Comparison of ENCODE assay signal across 11 cellular contexts in genomic region chr16:89994389-89994720, GRCh38. TPM values are rescaled to one million over a fixed set of nuclear protein-coding genes. Genes with fewer than 3 reads are reported as not detected.
DNase-seq lines count a peak whose midpoint lies in the region; ATAC-seq, FAIRE-seq and TF ChIP-seq lines count a peak whose summit lies in the region.
"Had no signal": no experiment of that assay in that cellular context is flagged by ENCODE, and none has a peak within 500 bp of the region (broad histone marks: within the 10 kb centered on the region; RNA-seq: fewer than 3 reads in every experiment).

No MANE protein-coding gene starts in this region.

- H3K27ac ChIP-seq in astrocyte (ENCODE audit: low read depth, low read length) (peak overlapping the region; percentile 74), layer of hippocampus (ENCODE audit: low read depth, low read length) (peak overlapping the region; percentile 42), suprapubic skin (peak overlapping the region; percentile 75)

- H3K27ac Mint-ChIP-seq in activated CD4-positive, alpha-beta T cell treated with anti-CD3 and anti-CD28 coated beads, Interleukin-2, amount 10 ng/mL, durations not matched to agents 24 days and 14 days: peak overlapping the region; percentile 88
- peak overlapping the region; percentile 97 for H3K27ac Mint-ChIP-seq in astrocyte (ENCODE audit: unreplicated experiment)

- peaks cover 8% of the 10 kb centered on the region for H3K27me3 Mint-ChIP-seq in activated CD4-positive, alpha-beta T cell treated with anti-CD3 and anti-CD28 coated beads, Interleukin-2, amount 10 ng/mL, durations not matched to agents 24 days and 14 days
- H3K27me3 Mint-ChIP-seq in astrocyte (ENCODE audit: low read depth, unreplicated experiment): no peaks in the 10 kb centered on the region

- TF ChIP-seq CTCF in astrocyte (IDR thresholded peaks at IDR 0.05; ENCODE audit: insufficient read depth, low read depth, low read length): no peak
- TF ChIP-seq CTCF in suprapubic skin (IDR thresholded peaks at IDR 0.05): no peak

- H3K9me3 Mint-ChIP-seq in activated CD4-positive, alpha-beta T cell treated with anti-CD3 and anti-CD28 coated beads, Interleukin-2, amount 10 ng/mL, durations not matched to agents 24 days and 14 days: peaks cover 22% of the 10 kb centered on the region
- peaks cover 32% of the 10 kb centered on the region for H3K9me3 Mint-ChIP-seq in astrocyte (ENCODE audit: unreplicated experiment)

- H4K20me1 ChIP-seq in astrocyte (ENCODE audit: insufficient read depth, low read length): peaks cover 34% of the 10 kb centered on the region

- intact Hi-C loops in activated CD4-positive, alpha-beta T cell treated with anti-CD3 and anti-CD28 coated beads, Interleukin-2, amount 10 ng/mL, durations not matched to agents 24 days and 14 days (cut with micrococcal nuclease): no loop called here

- no peak overlapping the region for H3K4me2 ChIP-seq in astrocyte (ENCODE audit: low read length)

- H3K27me3 ChIP-seq in astrocyte (ENCODE audit: insufficient read depth, low read length) (no peaks in the 10 kb centered on the region), layer of hippocampus (ENCODE audit: control insufficient read depth, insufficient read depth, low read length) (no peaks in the 10 kb centered on the region), suprapubic skin (no peaks in the 10 kb centered on the region)

- DNase-seq in activated CD4-positive, alpha-beta T cell treated with anti-CD3 and anti-CD28 coated beads, Interleukin-2, amount 10 ng/mL, durations not matched to agents 24 days and 14 days: no peak
- no peak for DNase-seq in activated CD4-positive, alpha-beta T cell treated with anti-CD3 and anti-CD28 coated beads, Interleukin-2, amount 50 U/mL, for 4 hours
- DNase-seq in astrocyte (ENCODE audit: low read depth): no peak
- DNase-seq in suprapubic skin (ENCODE audit: low spot score in 2 of 2): no peak
- no peak for DNase-seq in NCI-H510A (lab: John Stamatoyannopoulos, UW)
- DNase-seq: AML-193; central memory CD4-positive, alpha-beta T cell; NCI-H1048 had no signal

- H3K9ac ChIP-seq in astrocyte (ENCODE audit: low read length): peak overlapping the region; percentile 7

- H3K4me1 ChIP-seq in astrocyte (ENCODE audit: insufficient read depth, low read length): no peaks in the 10 kb centered on the region
- H3K4me1 ChIP-seq in suprapubic skin: no peaks in the 10 kb centered on the region

- no peak overlapping the region for H3K4me3 Mint-ChIP-seq in activated CD4-positive, alpha-beta T cell treated with anti-CD3 and anti-CD28 coated beads, Interleukin-2, amount 10 ng/mL, durations not matched to agents 24 days and 14 days
- H3K4me3 Mint-ChIP-seq in astrocyte (ENCODE audit: unreplicated experiment): no peak overlapping the region

- H3K36me3 Mint-ChIP-seq in activated CD4-positive, alpha-beta T cell treated with anti-CD3 and anti-CD28 coated beads, Interleukin-2, amount 10 ng/mL, durations not matched to agents 24 days and 14 days (ENCODE audit: low read depth): peaks cover 74% of the 10 kb centered on the region
- H3K36me3 Mint-ChIP-seq in astrocyte (ENCODE audit: low read depth, unreplicated experiment): peaks cover 50% of the 10 kb centered on the region

- no peak for FAIRE-seq in astrocyte (lab: Jason Lieb, UNC)

- TF ChIP-seq EP300 in suprapubic skin (IDR thresholded peaks at IDR 0.05): no peak

- TF ChIP-seq POLR2A in suprapubic skin (IDR thresholded peaks at IDR 0.05): no peak

- H3K36me3 ChIP-seq in astrocyte (ENCODE audit: insufficient read depth, low read length) (peaks cover 21% of the 10 kb centered on the region), suprapubic skin (peaks cover 48% of the 10 kb centered on the region)

- no peak overlapping the region for H2AFZ ChIP-seq in astrocyte (ENCODE audit: low read depth, low read length)

- H3K79me2 ChIP-seq in astrocyte (ENCODE audit: insufficient read depth, low read length): peaks cover 3% of the 10 kb centered on the region

- H3K4me3 ChIP-seq in astrocyte (ENCODE audit: insufficient read depth, low read depth, low read length): no peak overlapping the region
- H3K4me3 ChIP-seq in suprapubic skin: no peak overlapping the region

- ATAC-seq in HG03175 (IDR thresholded peaks at IDR 0.05; ENCODE audit: unreplicated experiment) (no peak), HG02884 (IDR thresholded peaks at IDR 0.05; ENCODE audit: unreplicated experiment) (no peak)

- peaks cover 14% of the 10 kb centered on the region for H3K4me1 Mint-ChIP-seq in activated CD4-positive, alpha-beta T cell treated with anti-CD3 and anti-CD28 coated beads, Interleukin-2, amount 10 ng/mL, durations not matched to agents 24 days and 14 days
- peaks cover 4% of the 10 kb centered on the region for H3K4me1 Mint-ChIP-seq in astrocyte (ENCODE audit: low read depth, unreplicated experiment)

- H3K9me3 ChIP-seq in astrocyte (ENCODE audit: insufficient read depth, low read depth, low read length): peaks cover 29% of the 10 kb centered on the region
- H3K9me3 ChIP-seq in suprapubic skin: no peaks in the 10 kb centered on the region

- WGBS in suprapubic skin: 89% methylated on average over 7 of the region's 7 CpGs

RNA-seq across cellular contexts. Expression of gene DBNDD1, which starts 24.9 kb away (rescaled TPM):
- 0.38 TPM in 1 of 2 replicates, not detected in the other for total RNA-seq in activated CD4-positive, alpha-beta T cell treated with anti-CD3 and anti-CD28 coated beads, Interleukin-2, amount 10 ng/mL, durations not matched to agents 24 days and 14 days
- total RNA-seq in astrocyte (18.1 and 24.0 TPM in 2 replicates), suprapubic skin (1 to 10 TPM; 1.2 to 7.5 (median 4.5) TPM)

RNA-seq across cellular contexts. Expression of gene DEF8, which starts 45.8 kb away (rescaled TPM):
- total RNA-seq in activated CD4-positive, alpha-beta T cell treated with anti-CD3 and anti-CD28 coated beads, Interleukin-2, amount 10 ng/mL, durations not matched to agents 24 days and 14 days: 39.0 and 42.2 TPM in 2 replicates
- 70.7 and 78.8 TPM in 2 replicates for total RNA-seq in astrocyte
- 100 to 1,000 TPM in 2 of 4 donors, 10 to 100 TPM in 2; 89.3 to 107 (median 99.7) TPM for total RNA-seq in suprapubic skin
